10 cellular contexts compared by ENCODE assay signal in the genomic region with DNA sequence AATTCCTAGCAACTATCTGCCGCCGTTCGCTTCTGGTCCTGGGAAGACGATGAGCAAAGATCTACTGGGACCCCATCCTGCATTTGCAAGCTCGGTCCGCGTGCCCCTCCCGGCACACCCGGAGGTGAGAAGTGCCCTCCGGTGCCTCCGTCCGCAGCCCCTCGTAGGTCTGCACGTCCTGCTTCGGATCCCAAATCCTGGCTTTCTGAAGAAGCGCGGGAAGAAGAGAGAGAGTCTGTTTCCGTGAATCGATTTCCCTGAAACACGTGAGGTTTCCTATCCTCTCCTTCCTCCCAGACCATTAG. TPM values are rescaled to one million over a fixed set of nuclear protein-coding genes. Genes with fewer than 3 reads are reported as not detected.
DNase-seq lines count a peak whose midpoint lies in the region; ATAC-seq and TF ChIP-seq lines count a peak whose summit lies in the region.
"Had no signal": no experiment of that assay in that cellular context is flagged by ENCODE, and none has a peak within 500 bp of the region (broad histone marks: within the 10 kb centered on the region; RNA-seq: fewer than 3 reads in every experiment).

No MANE protein-coding gene starts in this region.

- in situ Hi-C loops in astrocyte of the spinal cord (cut with HindIII; ENCODE audit: low sequenced_read_pairs): loop anchor here (25.0 kb wide), 1 partner anchor 851 kb away; no protein-coding TSS in a partner anchor

- H3K4me3 ChIP-seq in astrocyte of the spinal cord (ENCODE audit: low read depth, low read length) (peak overlapping the region; percentile 64), right lobe of liver (peak overlapping the region; percentile 50 to 76 (median 61)), thoracic aorta (peak overlapping the region; percentile 86)

- peaks cover 94% of the 10 kb centered on the region for H3K27me3 Mint-ChIP-seq in activated CD4-positive, alpha-beta T cell treated with anti-CD3 and anti-CD28 coated beads, Interleukin-2, amount 10 ng/mL, durations not matched to agents 24 days and 14 days

- ATAC-seq in right lobe of liver (no peak), thoracic aorta (ENCODE audit: insufficient number of reproducible peaks, low FRiP score, low read depth) (no peak), HG03469 (IDR thresholded peaks at IDR 0.05; ENCODE audit: unreplicated experiment) (no peak)

- no peak for DNase-seq in activated CD4-positive, alpha-beta T cell treated with anti-CD3 and anti-CD28 coated beads, Interleukin-2, amount 10 ng/mL, durations not matched to agents 24 days and 14 days
- DNase-seq in activated CD4-positive, alpha-beta T cell treated with anti-CD3 and anti-CD28 coated beads, Interleukin-2, amount 50 U/mL, for 4 hours: no peak
- DNase-seq in astrocyte of the spinal cord (ENCODE audit: low read depth, low spot score) (no peak), right lobe of liver (no peak), thoracic aorta (ENCODE audit: low spot score) (no peak), NCI-H1048 (lab: John Stamatoyannopoulos, UW) (no peak), globus pallidus (ENCODE audit: low spot score) (no peak)

- H3K36me3 Mint-ChIP-seq in activated CD4-positive, alpha-beta T cell treated with anti-CD3 and anti-CD28 coated beads, Interleukin-2, amount 10 ng/mL, durations not matched to agents 24 days and 14 days (ENCODE audit: low read depth): peaks cover 4% of the 10 kb centered on the region

- H3K27ac ChIP-seq in right lobe of liver (no peak overlapping the region), thoracic aorta (peak overlapping the region; percentile 88 to 89)
- H3K27ac ChIP-seq: C4-2B had no signal

- H3K4me3 Mint-ChIP-seq in activated CD4-positive, alpha-beta T cell treated with anti-CD3 and anti-CD28 coated beads, Interleukin-2, amount 10 ng/mL, durations not matched to agents 24 days and 14 days: peak overlapping the region; percentile 94

- H3K27ac Mint-ChIP-seq in activated CD4-positive, alpha-beta T cell treated with anti-CD3 and anti-CD28 coated beads, Interleukin-2, amount 10 ng/mL, durations not matched to agents 24 days and 14 days: no peak overlapping the region

- peaks cover 0 to 7% of the 10 kb centered on the region in 2 donors for H3K27me3 ChIP-seq in right lobe of liver
- no peaks in the 10 kb centered on the region for H3K27me3 ChIP-seq in thoracic aorta (replicated peaks; ENCODE audit: insufficient read depth)

- no peak for TF ChIP-seq CTCF in astrocyte of the spinal cord (IDR thresholded peaks at IDR 0.05; ENCODE audit: low read depth, low read length)
- TF ChIP-seq CTCF in right lobe of liver (IDR thresholded peaks at IDR 0.05): no peak
- TF ChIP-seq CTCF in thoracic aorta (IDR thresholded peaks at IDR 0.05): no peak

- H3K4me1 ChIP-seq in right lobe of liver: peaks cover 0 to 13% (median 3%) of the 10 kb centered on the region in 4 donors
- H3K4me1 ChIP-seq in thoracic aorta (ENCODE audit: control insufficient read depth in 1 of 2, low read depth in 2 of 2): peaks cover 6 to 39% of the 10 kb centered on the region in 2 donors

- H3K36me3 ChIP-seq in right lobe of liver (no peaks in the 10 kb centered on the region), thoracic aorta (no peaks in the 10 kb centered on the region)

- H3K9me3 ChIP-seq in right lobe of liver: no peaks in the 10 kb centered on the region
- H3K9me3 ChIP-seq in thoracic aorta: no peaks in the 10 kb centered on the region

- no peaks in the 10 kb centered on the region for H3K9me3 Mint-ChIP-seq in activated CD4-positive, alpha-beta T cell treated with anti-CD3 and anti-CD28 coated beads, Interleukin-2, amount 10 ng/mL, durations not matched to agents 24 days and 14 days

- intact Hi-C loops in activated CD4-positive, alpha-beta T cell treated with anti-CD3 and anti-CD28 coated beads, Interleukin-2, amount 10 ng/mL, durations not matched to agents 24 days and 14 days (cut with micrococcal nuclease): loop anchor here (5.0 kb wide), 4 partner anchors 499 to 1084 kb away; partner anchors contain the start of gene RHOB
- intact Hi-C loops in right lobe of liver (cut with DNase I): loop anchor here in 1 of 2 donors (10.0 kb wide), 1 partner anchor 619 kb away; no protein-coding TSS in a partner anchor

- 5% methylated on average over 15 of the region's 20 CpGs for WGBS in right lobe of liver (ENCODE audit: insufficient coverage, low coverage, low lambda C conversion rate, missing lambda C conversion rate)

- TF ChIP-seq POLR2A in right lobe of liver (IDR thresholded peaks at IDR 0.05): no peak

- peaks cover 21% of the 10 kb centered on the region for H3K4me1 Mint-ChIP-seq in activated CD4-positive, alpha-beta T cell treated with anti-CD3 and anti-CD28 coated beads, Interleukin-2, amount 10 ng/mL, durations not matched to agents 24 days and 14 days

RNA-seq across cellular contexts. Expression of gene OSR1, which starts 5.0 kb away (rescaled TPM):
- total RNA-seq in activated CD4-positive, alpha-beta T cell treated with anti-CD3 and anti-CD28 coated beads, Interleukin-2, amount 10 ng/mL, durations not matched to agents 24 days and 14 days: not detected in 2 replicates
- total RNA-seq in right lobe of liver (under 1 TPM in 5 of 6 experiments, not detected in 1; 0.10 to 0.51 (median 0.12) TPM), thoracic aorta (100 to 1,000 TPM in 1 of 2 donors, 10 to 100 TPM in 1; 90.7 to 180 TPM)
- total RNA-seq: activated CD8-positive, alpha-beta memory T cell treated with anti-CD3 and anti-CD28 coated beads for 36 hours had no signal

Comparison
In these comparisons a context has a peak if more than half of its experiments do, and no peak if none do; other contexts are left out.
1. H3K27ac ChIP-seq: peak in thoracic aorta (2 of 2); none in right lobe of liver (0 of 3).
2. RNA of gene OSR1, which starts 5.0 kb away (total RNA-seq): 90.7 to 180 TPM in thoracic aorta; 0.10 to 0.51 TPM in right lobe of liver and not detected in activated CD4-positive, alpha-beta T cell treated with anti-CD3 and anti-CD28 coated beads, Interleukin-2, amount 10 ng/mL, durations not matched to agents 24 days and 14 days; every median in the first group is over 10 times any median in the second.
3. Peak in every context shown above with its lines, with median percentiles within 50 percentile points of each other: H3K4me3 ChIP-seq.